In the genomic region with DNA sequence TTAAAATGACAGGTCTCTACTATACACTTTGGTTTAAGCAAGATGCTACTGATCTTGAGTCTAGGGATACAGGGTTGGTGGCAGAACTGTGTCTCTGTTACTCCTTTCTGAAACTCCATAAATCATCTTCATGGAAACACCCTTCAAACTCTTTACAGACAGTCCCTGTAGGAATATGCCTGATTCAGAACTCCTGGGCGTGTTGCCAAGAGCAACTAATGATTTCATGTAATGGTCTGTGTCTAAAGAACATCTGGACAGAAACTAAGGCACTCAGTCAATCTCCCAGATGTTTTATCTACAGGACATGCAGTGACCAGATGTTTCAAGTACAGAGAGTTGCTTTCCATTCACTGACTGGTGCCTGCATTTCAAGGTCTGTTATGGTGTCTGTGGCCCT, we compare ENCODE assay signal across 15 cellular contexts.
DNase-seq lines count a peak whose midpoint lies in the region; ATAC-seq and TF ChIP-seq lines count a peak whose summit lies in the region.
"Had no signal": no experiment of that assay in that cellular context is flagged by ENCODE, and none has a peak within 500 bp of the region (broad histone marks: within the 10 kb centered on the region; RNA-seq: fewer than 3 reads in every experiment).

No MANE protein-coding gene starts in this region.

- H3K9me3 Mint-ChIP-seq in CD14-positive monocyte: peaks cover 0 to 10% (median 0%) of the 10 kb centered on the region in 7 donors
- peaks cover 8% of the 10 kb centered on the region for H3K9me3 Mint-ChIP-seq in stimulated activated memory B cell treated with anti-CD40 and anti-IgM and Interleukin-4, amounts not matched to agents 10 μg/mL and 1 μg/mL and 100 μg/mL, for 72 hours
- H3K9me3 Mint-ChIP-seq: dendritic cell treated with granulocyte-macrophage colony-stimulating factor and Interleukin-4, amounts not matched to agents 40 ng/mL and 50 ng/mL, for 4 days had no signal

- H3K27ac Mint-ChIP-seq in CD14-positive monocyte: no peak overlapping the region
- H3K27ac Mint-ChIP-seq in stimulated activated memory B cell treated with anti-CD40 and anti-IgM and Interleukin-4, amounts not matched to agents 10 μg/mL and 1 μg/mL and 100 μg/mL, for 72 hours: no peak overlapping the region
- H3K27ac Mint-ChIP-seq: activated naive CD8-positive, alpha-beta T cell treated with anti-CD3 and anti-CD28 coated beads, Interleukin-2, amount 10 ng/mL, durations not matched to agents 7 days and 5 days; dendritic cell treated with granulocyte-macrophage colony-stimulating factor and Interleukin-4, amounts not matched to agents 40 ng/mL and 50 ng/mL, for 4 days had no signal

- H3K36me3 Mint-ChIP-seq in CD14-positive monocyte: no peaks in the 10 kb centered on the region
- no peaks in the 10 kb centered on the region for H3K36me3 Mint-ChIP-seq in stimulated activated memory B cell treated with anti-CD40 and anti-IgM and Interleukin-4, amounts not matched to agents 10 μg/mL and 1 μg/mL and 100 μg/mL, for 72 hours
- H3K36me3 Mint-ChIP-seq: activated naive CD8-positive, alpha-beta T cell treated with anti-CD3 and anti-CD28 coated beads, Interleukin-2, amount 10 ng/mL, durations not matched to agents 7 days and 5 days had no signal

- no peaks in the 10 kb centered on the region for H3K79me2 ChIP-seq in hepatocyte

- no peaks in the 10 kb centered on the region for H3K4me1 Mint-ChIP-seq in CD14-positive monocyte
- H3K4me1 Mint-ChIP-seq in stimulated activated memory B cell treated with anti-CD40 and anti-IgM and Interleukin-4, amounts not matched to agents 10 μg/mL and 1 μg/mL and 100 μg/mL, for 72 hours: no peaks in the 10 kb centered on the region
- H3K4me1 Mint-ChIP-seq: activated naive CD8-positive, alpha-beta T cell treated with anti-CD3 and anti-CD28 coated beads, Interleukin-2, amount 10 ng/mL, durations not matched to agents 7 days and 5 days had no signal

- no peaks in the 10 kb centered on the region for H3K9me2 ChIP-seq in hepatocyte (replicated peaks; ENCODE audit: insufficient read depth)

- intact Hi-C loops in body of pancreas (cut with DNase I): no loop called here
- intact Hi-C loops in CD14-positive monocyte (cut with micrococcal nuclease): no loop called here

- TF ChIP-seq CTCF in BE2C (IDR thresholded peaks at IDR 0.05; ENCODE audit: low read depth, low read length): no peak
- TF ChIP-seq CTCF in body of pancreas (IDR thresholded peaks at IDR 0.05): no peak
- no peak for TF ChIP-seq CTCF in hepatocyte (IDR thresholded peaks at IDR 0.05; ENCODE audit: poor library complexity)
- no peak for TF ChIP-seq CTCF in CD14-positive monocyte (IDR thresholded peaks at IDR 0.05)

- TF ChIP-seq POLR2A in body of pancreas (IDR thresholded peaks at IDR 0.05): no peak

- peaks cover 12% of the 10 kb centered on the region for H3K4me1 ChIP-seq in BE2C
- H3K4me1 ChIP-seq in body of pancreas: no peaks in the 10 kb centered on the region
- peaks cover 5% of the 10 kb centered on the region for H3K4me1 ChIP-seq in hepatocyte (ENCODE audit: insufficient read depth)

- no peaks in the 10 kb centered on the region for H4K20me1 ChIP-seq in hepatocyte (ENCODE audit: insufficient read depth, poor library complexity, severe bottlenecking)

- ATAC-seq in body of pancreas (no peak), GM19035 (IDR thresholded peaks at IDR 0.05; ENCODE audit: unreplicated experiment) (no peak)
- no peak for ATAC-seq in stimulated activated memory B cell treated with anti-CD40 and anti-IgM and Interleukin-4, amounts not matched to agents 10 μg/mL and 1 μg/mL and 100 μg/mL, for 72 hours
- ATAC-seq: left lobe of liver had no signal

- H3K27me3 Mint-ChIP-seq in CD14-positive monocyte (ENCODE audit: low read depth in 3 of 3): peaks cover 0 to 3% (median 0%) of the 10 kb centered on the region in 3 donors
- H3K27me3 Mint-ChIP-seq in stimulated activated memory B cell treated with anti-CD40 and anti-IgM and Interleukin-4, amounts not matched to agents 10 μg/mL and 1 μg/mL and 100 μg/mL, for 72 hours: no peaks in the 10 kb centered on the region
- H3K27me3 Mint-ChIP-seq: activated naive CD8-positive, alpha-beta T cell treated with anti-CD3 and anti-CD28 coated beads, Interleukin-2, amount 10 ng/mL, durations not matched to agents 7 days and 5 days; dendritic cell treated with granulocyte-macrophage colony-stimulating factor and Interleukin-4, amounts not matched to agents 40 ng/mL and 50 ng/mL, for 4 days had no signal

- 38 to 43% methylated on average over 1 of the region's 1 CpG for WGBS in body of pancreas, 2 donors
- WGBS in hepatocyte (ENCODE audit: low lambda C conversion rate, missing lambda C conversion rate): 42% methylated on average over 1 of the region's 1 CpG

- no peak overlapping the region for H2AFZ ChIP-seq in hepatocyte

- peak; percentile 89 for DNase-seq in BE2C
- peak; percentile 7 for DNase-seq in LHCN-M2 (ENCODE audit: low read depth)
- DNase-seq in body of pancreas: peak in 3 of 4 donors; percentile 32 to 48 (median 33)
- DNase-seq in hepatocyte (ENCODE audit: low spot score): peak; percentile 70
- no peak for DNase-seq in CD14-positive monocyte (ENCODE audit: low spot score)
- DNase-seq in activated CD8-positive, alpha-beta memory T cell treated with anti-CD3 and anti-CD28 coated beads, Interleukin-2, amount 50 U/mL, for 4 hours: no peak
- DNase-seq: activated CD8-positive, alpha-beta memory T cell treated with anti-CD3 and anti-CD28 coated beads, Interleukin-2, amount 50 U/mL, for 48 hours; activated naive CD8-positive, alpha-beta T cell treated with anti-CD3 and anti-CD28 coated beads, Interleukin-2, amount 10 ng/mL, durations not matched to agents 7 days and 5 days; DND-41; NCI-H510A had no signal

- H3K4me3 ChIP-seq in BE2C (ENCODE audit: low read depth, low read length): no peak overlapping the region
- no peak overlapping the region for H3K4me3 ChIP-seq in body of pancreas
- no peak overlapping the region for H3K4me3 ChIP-seq in hepatocyte
- H3K4me3 ChIP-seq: SK-N-MC had no signal

- H3K4me3 Mint-ChIP-seq in CD14-positive monocyte: no peak overlapping the region
- H3K4me3 Mint-ChIP-seq in stimulated activated memory B cell treated with anti-CD40 and anti-IgM and Interleukin-4, amounts not matched to agents 10 μg/mL and 1 μg/mL and 100 μg/mL, for 72 hours: no peak overlapping the region
- H3K4me3 Mint-ChIP-seq: activated naive CD8-positive, alpha-beta T cell treated with anti-CD3 and anti-CD28 coated beads, Interleukin-2, amount 10 ng/mL, durations not matched to agents 7 days and 5 days; dendritic cell treated with granulocyte-macrophage colony-stimulating factor and Interleukin-4, amounts not matched to agents 40 ng/mL and 50 ng/mL, for 4 days had no signal

- H3K27ac ChIP-seq in body of pancreas (no peak overlapping the region), hepatocyte (no peak overlapping the region)
- H3K27ac ChIP-seq: SK-N-MC had no signal

- H3K4me2 ChIP-seq in hepatocyte: no peak overlapping the region

- no peaks in the 10 kb centered on the region for H3K36me3 ChIP-seq in BE2C
- no peaks in the 10 kb centered on the region for H3K36me3 ChIP-seq in body of pancreas (replicated peaks in 1 of 2; ENCODE audit: insufficient read depth in 1 of 2, low read depth in 2 of 2)
- no peaks in the 10 kb centered on the region for H3K36me3 ChIP-seq in hepatocyte (replicated peaks; ENCODE audit: insufficient read depth, low read depth)

- H3K27me3 ChIP-seq in BE2C (no peaks in the 10 kb centered on the region), body of pancreas (no peaks in the 10 kb centered on the region), hepatocyte (no peaks in the 10 kb centered on the region)

- H3K9me3 ChIP-seq in BE2C: no peaks in the 10 kb centered on the region
- H3K9me3 ChIP-seq in body of pancreas: no peaks in the 10 kb centered on the region
- no peaks in the 10 kb centered on the region for H3K9me3 ChIP-seq in hepatocyte (ENCODE audit: low read depth)

Comparison
In these comparisons a context has a peak if more than half of its experiments do, and no peak if none do; other contexts are left out.
1. DNase-seq: peak in BE2C (single experiment), LHCN-M2 (single experiment), body of pancreas (3 of 4) and hepatocyte (single experiment); none in CD14-positive monocyte (single experiment) and activated CD8-positive, alpha-beta memory T cell treated with anti-CD3 and anti-CD28 coated beads, Interleukin-2, amount 50 U/mL, for 4 hours (single experiment).